ENCODE assay signal across 11 cellular contexts in the genomic region with DNA sequence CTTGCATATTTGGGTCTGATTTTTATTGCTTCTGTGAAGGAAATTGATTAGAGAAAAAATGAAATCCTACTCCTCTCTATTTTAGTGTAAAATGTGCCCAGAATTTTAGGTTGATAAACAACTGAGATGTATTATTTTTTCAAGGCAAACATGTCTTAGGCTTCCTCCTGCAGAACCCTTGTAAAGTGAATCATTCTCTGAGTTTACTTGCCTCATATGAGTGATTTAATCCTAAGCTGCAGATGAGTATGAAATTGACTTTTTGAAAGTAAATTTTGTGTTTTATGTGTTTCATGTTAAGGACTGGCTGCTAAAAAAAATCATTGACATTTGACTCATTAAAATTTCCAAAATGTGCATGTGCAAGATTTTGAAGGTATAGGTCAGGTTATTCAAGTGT.
"Had no signal": no experiment of that assay in that cellular context is flagged by ENCODE, and none has a peak within 500 bp of the region (broad histone marks: within the 10 kb centered on the region; RNA-seq: fewer than 3 reads in every experiment).

No MANE protein-coding gene starts in this region.

- H3K4me3 Mint-ChIP-seq: activated CD4-positive, alpha-beta T cell treated with anti-CD3 and anti-CD28 coated beads, Interleukin-2, amount 10 ng/mL, durations not matched to agents 24 days and 14 days; activated naive CD4-positive, alpha-beta T cell treated with anti-CD3 and anti-CD28 coated beads for 36 hours; activated T-helper 17 cell treated with anti-CD3 and anti-CD28 coated beads, Interleukin-2, amount 50 U/mL, for 72 hours; T-helper 1 cell treated with Interleukin-12 subunit alpha and Interleukin-12 subunit beta and Interleukin-4 antibody, amounts not matched to agents 30 μg/mL and 1 μg/mL, for 36 hours; WTC11 had no signal

- H3K27ac Mint-ChIP-seq: activated CD4-positive, alpha-beta T cell treated with anti-CD3 and anti-CD28 coated beads, Interleukin-2, amount 10 ng/mL, durations not matched to agents 24 days and 14 days; activated naive CD4-positive, alpha-beta T cell treated with anti-CD3 and anti-CD28 coated beads for 36 hours; activated T-helper 17 cell treated with anti-CD3 and anti-CD28 coated beads, Interleukin-2, amount 50 U/mL, for 72 hours; T-helper 1 cell treated with Interleukin-12 subunit alpha and Interleukin-12 subunit beta and Interleukin-4 antibody, amounts not matched to agents 30 μg/mL and 1 μg/mL, for 36 hours; WTC11 had no signal

- H3K9me3 Mint-ChIP-seq: activated CD4-positive, alpha-beta T cell treated with anti-CD3 and anti-CD28 coated beads, Interleukin-2, amount 10 ng/mL, durations not matched to agents 24 days and 14 days; activated naive CD4-positive, alpha-beta T cell treated with anti-CD3 and anti-CD28 coated beads for 36 hours; activated T-helper 17 cell treated with anti-CD3 and anti-CD28 coated beads, Interleukin-2, amount 50 U/mL, for 72 hours; T-helper 1 cell treated with Interleukin-12 subunit alpha and Interleukin-12 subunit beta and Interleukin-4 antibody, amounts not matched to agents 30 μg/mL and 1 μg/mL, for 36 hours; WTC11 had no signal

- ATAC-seq: activated T-helper 17 cell treated with anti-CD3 and anti-CD28 coated beads, Interleukin-2, amount 50 U/mL, for 72 hours; body of pancreas; pancreas; WTC11 had no signal

- H3K27me3 Mint-ChIP-seq: activated CD4-positive, alpha-beta T cell treated with anti-CD3 and anti-CD28 coated beads, Interleukin-2, amount 10 ng/mL, durations not matched to agents 24 days and 14 days had no signal

- H3K36me3 Mint-ChIP-seq: WTC11 had no signal

- H3K9me3 ChIP-seq: body of pancreas, left ventricle myocardium inferior, pancreas had no signal

- H3K4me1 Mint-ChIP-seq: activated CD4-positive, alpha-beta T cell treated with anti-CD3 and anti-CD28 coated beads, Interleukin-2, amount 10 ng/mL, durations not matched to agents 24 days and 14 days; activated T-helper 17 cell treated with anti-CD3 and anti-CD28 coated beads, Interleukin-2, amount 50 U/mL, for 72 hours had no signal

- H3K36me3 ChIP-seq: left ventricle myocardium inferior, pancreas had no signal

- H3K27ac ChIP-seq: body of pancreas, left ventricle myocardium inferior, pancreas had no signal

- DNase-seq: activated CD4-positive, alpha-beta T cell treated with anti-CD3 and anti-CD28 coated beads, Interleukin-2, amount 10 ng/mL, durations not matched to agents 24 days and 14 days; activated CD8-positive, alpha-beta memory T cell treated with anti-CD3 and anti-CD28 coated beads for 24 hours; activated naive CD4-positive, alpha-beta T cell treated with anti-CD3 and anti-CD28 coated beads for 36 hours; body of pancreas; cerebellar nuclear complex; dermis blood vessel endothelial cell; left ventricle myocardium inferior; pancreas had no signal

- H3K27me3 ChIP-seq: body of pancreas, pancreas had no signal

- H3K4me1 ChIP-seq: body of pancreas, pancreas had no signal

- H3K4me3 ChIP-seq: body of pancreas, left ventricle myocardium inferior, pancreas had no signal
